8 cellular contexts compared by ENCODE assay signal in genomic region chr10:42551582-42552187, GRCh38.
A peak's percentile ranks its signal among the peaks of the same experiment; 100 is the strongest.
DNase-seq lines count a peak whose midpoint lies in the region; ATAC-seq, FAIRE-seq and TF ChIP-seq lines count a peak whose summit lies in the region.

No MANE protein-coding gene starts in this region.

- TF ChIP-seq EP300 in K562 (IDR thresholded peaks at IDR 0.05; ENCODE audit: low read length), result no peak

- no peaks in the 10 kb centered on the region for H3K9me1 ChIP-seq in K562 (ENCODE audit: control insufficient read depth, insufficient read depth, low read length)

- H3K27me3 ChIP-seq in BJ (ENCODE audit: control insufficient read depth, insufficient read depth, low read length) (no peaks in the 10 kb centered on the region), HUES6 (ENCODE audit: control insufficient read depth, insufficient read depth, low read length) (no peaks in the 10 kb centered on the region; the same call in 1 of the 2 replicates), K562 (ENCODE audit: control insufficient read depth in 2 of 2, insufficient read depth in 2 of 2, low read length in 2 of 2) (no peaks in the 10 kb centered on the region), lung (ENCODE audit: control insufficient read depth, insufficient read depth) (no peaks in the 10 kb centered on the region)

- ATAC-seq in K562, result peak; percentile 54
- no peak for ATAC-seq in lung (ENCODE audit: insufficient read depth, low FRiP score)
- no peak for ATAC-seq in HG02678 (IDR thresholded peaks at IDR 0.05; ENCODE audit: unreplicated experiment)
- no peak for ATAC-seq in HG02885 (IDR thresholded peaks at IDR 0.05; ENCODE audit: poor library complexity, unreplicated experiment)

- POLR2A ChIA-PET in BJ (lab: Charles Lee) (no interaction called here), K562 (lab: Yijun Ruan, JAX) (interaction anchor here (1.0 kb wide), 1 partner anchor 10 kb away, joined by 3 read pairs; no protein-coding TSS in a partner anchor)

- H3K9me3 ChIP-seq in HUES6 (ENCODE audit: control insufficient read depth, insufficient read depth, low read depth, low read length) (peaks cover 8% of the 10 kb centered on the region; the same call in 1 of the 2 replicates), K562 (replicated peaks; ENCODE audit: control insufficient read depth, insufficient read depth, low read depth, low read length) (0 out of 2 replicates have a peak, but pooled peaks cover 2% of the 10 kb centered on the region), lung (ENCODE audit: control insufficient read depth in 2 of 2, insufficient read depth in 1 of 2, low read length in 1 of 2) (no peaks in the 10 kb centered on the region)

- no peak for TF ChIP-seq RAD21 in K562 (CRISPR knock-in tag; conservative IDR thresholded peaks at IDR 0.05 in 1 of 2, IDR thresholded peaks at IDR 0.05 in 1 of 2)

- no peak for DNase-seq in BJ (ENCODE audit: low read depth)
- peak in 1 of 4 experiments; percentile 14 for DNase-seq in K562 (ENCODE audit: extremely low read depth in 1 of 4, low spot score in 3 of 4)
- no peak for DNase-seq in lung (ENCODE audit: low spot score)
- DNase-seq in inferior parietal cortex (ENCODE audit: extremely low spot score), result no peak

- H3K4me1 ChIP-seq in HUES6 (ENCODE audit: control insufficient read depth, insufficient read depth, low read length) (peaks cover 7% of the 10 kb centered on the region; the same call in 1 of the 2 replicates), K562 (replicated peaks in 1 of 2; ENCODE audit: control insufficient read depth in 2 of 2, insufficient read depth in 2 of 2, low read length in 2 of 2) (peaks cover 0 to 17% of the 10 kb centered on the region in 2 experiments; a peak in 3 of 5 replicates), lung (ENCODE audit: control insufficient read depth in 2 of 2, insufficient read depth in 2 of 2, low read length in 2 of 2) (peaks cover 0 to 9% of the 10 kb centered on the region in 2 donors), urinary bladder (ENCODE audit: insufficient read depth) (no peaks in the 10 kb centered on the region)

- BruUV-seq in K562 (replicated peaks; lab: Mats Ljungman, UMichigan), result no TSS peak

- H3K79me2 ChIP-seq in K562 (ENCODE audit: control insufficient read depth, insufficient read depth, low read length), result peaks cover 29% of the 10 kb centered on the region

- no peaks in the 10 kb centered on the region for H4K20me1 ChIP-seq in K562 (replicated peaks; ENCODE audit: control insufficient read depth, insufficient read depth, low read length)

- FAIRE-seq in K562 (lab: Jason Lieb, UNC), result peak; percentile 76

- H3K9ac ChIP-seq in HUES6 (ENCODE audit: low read length) (peak overlapping the region; percentile 39), K562 (ENCODE audit: insufficient read depth in 1 of 2, low read depth in 2 of 2, low read length in 2 of 2) (peak overlapping the region; percentile 80 to 97)

- H3K36me3 ChIP-seq in BJ (ENCODE audit: control insufficient read depth, insufficient read depth, low read length) (no peaks in the 10 kb centered on the region), HUES6 (ENCODE audit: control insufficient read depth, insufficient read depth, low read length) (0 out of 2 replicates have a peak, but pooled peaks cover 6% of the 10 kb centered on the region), K562 (ENCODE audit: control insufficient read depth, insufficient read depth, low read length) (peaks cover 15% of the 10 kb centered on the region; the same call in 1 of the 3 replicates), lung (ENCODE audit: control insufficient read depth in 2 of 2, insufficient read depth in 2 of 2, low read length in 2 of 2) (no peaks in the 10 kb centered on the region), urinary bladder (ENCODE audit: insufficient read depth) (no peaks in the 10 kb centered on the region)

- peak overlapping the region; percentile 89 for H2AFZ ChIP-seq in K562 (ENCODE audit: low read depth, low read length)

- in situ Hi-C loops in K562 (cut with MboI), result no loop called here

- intact Hi-C loops in K562 (cut with micrococcal nuclease), result loop anchor here (2.0 to 5.0 kb wide), 3 partner anchors 87 to 231 kb away; partner anchors contain the start of genes BMS1 and ZNF33B

- TF ChIP-seq CTCF in BJ (IDR thresholded peaks at IDR 0.05; ENCODE audit: insufficient read depth, low read depth, low read length) (no peak), K562 (IDR thresholded peaks at IDR 0.05 in 2 of 3, conservative IDR thresholded peaks at IDR 0.05 in 1 of 3; ENCODE audit: insufficient read depth in 2 of 3, low read depth in 1 of 3, low read length in 3 of 3) (no peak), lung (IDR thresholded peaks at IDR 0.05; ENCODE audit: control extremely low read depth, extremely low read depth) (no peak)

- TF ChIP-seq POLR2A in K562 (conservative IDR thresholded peaks at IDR 0.05), result no peak

- WGBS in K562 (ENCODE audit: insufficient coverage, low coverage, missing lambda C conversion rate), result 30% methylated on average over 24 of the region's 24 CpGs
- 52 to 60% methylated on average over 24 of the region's 24 CpGs for WGBS in lung, 2 donors
- WGBS in urinary bladder, result 51% methylated on average over 24 of the region's 24 CpGs

- H3K4me3 ChIP-seq in BJ (ENCODE audit: low read depth, low read length), result peak overlapping the region; percentile 96
- H3K4me3 ChIP-seq in HUES6 (ENCODE audit: low read depth, low read length), result peak overlapping the region; percentile 90
- H3K4me3 ChIP-seq in K562, result peak overlapping the region; percentile 72
- peak overlapping the region; percentile 92 for H3K4me3 ChIP-seq in lung
- H3K4me3 ChIP-seq in urinary bladder (ENCODE audit: low read depth, low read length), result peak overlapping the region; percentile 64

- H3K4me2 ChIP-seq in K562 (ENCODE audit: insufficient read depth, low read length), result peak overlapping the region; percentile 90

- no peak overlapping the region for H3K27ac ChIP-seq in HUES6 (ENCODE audit: low read depth, low read length)
- peak overlapping the region; percentile 68 for H3K27ac ChIP-seq in K562 (ENCODE audit: extremely low read depth, low read depth, low read length)
- peak overlapping the region in 1 of 2 donors; percentile 82 for H3K27ac ChIP-seq in lung (ENCODE audit: low read depth in 1 of 2, low read length in 1 of 2)
- H3K27ac ChIP-seq in urinary bladder (ENCODE audit: low read depth), result no peak overlapping the region

- CTCF ChIA-PET in BJ (lab: Yijun Ruan, JAX) (no interaction called here), K562 (lab: Yijun Ruan, JAX; ENCODE audit: low intra/inter-chr PET ratio) (no interaction called here)

TF ChIP-seq in K562, 482 proteins besides CTCF, POLR2A, EP300 and RAD21 (continues in another document):
- TF ChIP-seq CREB3L1 (IDR thresholded peaks at IDR 0.05; ENCODE audit: borderline replicate concordance, low read depth) (peak; percentile 34; the same call in 1 of the 2 replicates), ZNF224 (CRISPR knock-in tag; IDR thresholded peaks at IDR 0.05) (no peak), CBX5 (IDR thresholded peaks at IDR 0.05; ENCODE audit: borderline replicate concordance, low read depth) (0 out of 2 replicates have a peak, but pooled peaks have one; percentile 33), ZNF592 (IDR thresholded peaks at IDR 0.05) (peak; percentile 77), BHLHE40 (IDR thresholded peaks at IDR 0.05; ENCODE audit: low read length) (peak; percentile 7; the same call in 1 of the 2 replicates), FOXK1 (CRISPR knock-in tag; IDR thresholded peaks at IDR 0.05; ENCODE audit: borderline replicate concordance) (0 out of 2 replicates have a peak, but pooled peaks have one; percentile 66)
